ENCODE assay signal across 8 cellular contexts in the genomic region with DNA sequence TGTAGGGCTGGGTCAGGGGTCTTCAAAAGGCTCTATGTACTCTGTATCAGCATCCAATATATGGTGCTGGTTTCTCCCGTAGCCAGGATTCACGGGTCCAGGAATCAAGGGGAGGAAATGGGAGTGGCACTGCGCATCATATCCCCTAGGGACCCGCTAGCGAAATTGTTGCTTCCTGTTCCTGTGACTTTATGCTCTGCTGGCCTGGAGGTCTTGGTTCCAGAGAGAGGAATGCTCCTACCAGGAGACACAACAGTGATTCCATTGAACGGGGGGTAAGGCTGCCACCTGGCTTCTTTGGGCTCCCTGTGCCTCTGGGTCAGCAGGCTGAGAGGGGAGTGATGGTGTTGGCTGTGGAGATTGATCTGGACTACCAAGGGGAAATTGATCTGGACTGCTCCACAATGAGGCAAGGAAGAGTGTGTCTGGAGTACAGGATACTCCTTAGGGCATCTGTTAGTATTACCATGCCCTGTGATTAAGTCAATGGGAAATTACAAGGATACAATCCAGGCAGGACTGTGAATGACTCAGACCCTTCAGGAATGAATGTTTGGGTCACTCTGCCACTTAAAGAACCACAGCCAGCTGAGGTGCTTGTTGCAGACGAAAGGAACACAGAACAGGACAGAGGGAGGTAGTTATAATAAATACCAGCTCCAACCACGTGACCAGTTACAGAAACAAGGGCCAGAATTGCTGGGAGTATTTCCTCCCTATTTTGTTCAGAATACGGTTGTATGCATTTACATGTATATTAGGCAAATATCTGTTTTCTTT. TPM values are rescaled to one million over a fixed set of nuclear protein-coding genes. Genes with fewer than 3 reads are reported as not detected.
DNase-seq lines count a peak whose midpoint lies in the region; TF ChIP-seq lines count a peak whose summit lies in the region.

No MANE protein-coding gene starts in this region.

- H3K36me3 ChIP-seq in MG63, result peaks cover 10% of the 10 kb centered on the region
- no peaks in the 10 kb centered on the region for H3K36me3 ChIP-seq in colonic mucosa
- H3K36me3 ChIP-seq in mesodermal cell (ENCODE audit: control insufficient read depth, insufficient read depth, low read length), result peaks cover 11% of the 10 kb centered on the region

- H3K27ac ChIP-seq in colonic mucosa, result peak overlapping the region; percentile 47
- H3K27ac ChIP-seq in mesodermal cell (ENCODE audit: low read depth, low read length, severe bottlenecking), result peak overlapping the region; percentile 76

- 77 to 80% methylated on average over 6 of the region's 9 CpGs for WGBS in mesodermal cell (ENCODE audit: insufficient coverage in 2 of 2), 2 experiments

- DNase-seq in AG08396 (ENCODE audit: low spot score) (peak; percentile 81), MG63 (peak; percentile 75), colonic mucosa (no peak), NCI-H1092 (lab: John Stamatoyannopoulos, UW) (no peak), GM13977 (ENCODE audit: low spot score) (no peak), NOMO-1 treated with dmso at 0.1 percent for 144 hours (lab: John Stamatoyannopoulos, UW; ENCODE audit: unreplicated experiment) (no peak)
- no peak for DNase-seq in activated CD4-positive, alpha-beta T cell treated with anti-CD3 and anti-CD28 coated beads, Interleukin-2, amount 10 ng/mL, durations not matched to agents 7 days and 5 days

- no peak overlapping the region for H3K27ac Mint-ChIP-seq in activated CD4-positive, alpha-beta T cell treated with anti-CD3 and anti-CD28 coated beads, Interleukin-2, amount 10 ng/mL, durations not matched to agents 7 days and 5 days

- H3K9me3 ChIP-seq in MG63, result no peaks in the 10 kb centered on the region
- no peaks in the 10 kb centered on the region for H3K9me3 ChIP-seq in colonic mucosa
- no peaks in the 10 kb centered on the region for H3K9me3 ChIP-seq in mesodermal cell (ENCODE audit: control insufficient read depth, low read length)

- H3K36me3 Mint-ChIP-seq in activated CD4-positive, alpha-beta T cell treated with anti-CD3 and anti-CD28 coated beads, Interleukin-2, amount 10 ng/mL, durations not matched to agents 7 days and 5 days (ENCODE audit: low read depth), result peaks cover 5% of the 10 kb centered on the region

- H3K4me1 ChIP-seq in colonic mucosa, result peaks cover 20% of the 10 kb centered on the region
- H3K4me1 ChIP-seq in mesodermal cell (ENCODE audit: control insufficient read depth, insufficient read depth, low read length, poor library complexity, severe bottlenecking), result peaks cover 24% of the 10 kb centered on the region

- POLR2A ChIA-PET in activated CD4-positive, alpha-beta T cell treated with anti-CD3 and anti-CD28 coated beads, Interleukin-2, amount 10 ng/mL, durations not matched to agents 7 days and 5 days (lab: Charles Lee), result no interaction called here

- no peaks in the 10 kb centered on the region for H3K27me3 Mint-ChIP-seq in activated CD4-positive, alpha-beta T cell treated with anti-CD3 and anti-CD28 coated beads, Interleukin-2, amount 10 ng/mL, durations not matched to agents 7 days and 5 days

- peak overlapping the region in 1 of 2 donors; percentile 48 for H3K9ac ChIP-seq in colonic mucosa (ENCODE audit: low read depth in 2 of 2, low read length in 2 of 2)

- in situ Hi-C loops in GM13977 (cut with MboI; ENCODE audit: low pct_unique_long_range_greater_than_20kb, low sequenced_read_pairs, unreplicated experiment), result no loop called here

- H3K4me3 ChIP-seq in MG63 (no peak overlapping the region), colonic mucosa (no peak overlapping the region), mesodermal cell (ENCODE audit: extremely low read depth, insufficient read depth, low read length, poor library complexity, severe bottlenecking) (no peak overlapping the region)

- H3K9me3 Mint-ChIP-seq in activated CD4-positive, alpha-beta T cell treated with anti-CD3 and anti-CD28 coated beads, Interleukin-2, amount 10 ng/mL, durations not matched to agents 7 days and 5 days, result no peaks in the 10 kb centered on the region

- CTCF ChIA-PET in activated CD4-positive, alpha-beta T cell treated with anti-CD3 and anti-CD28 coated beads, Interleukin-2, amount 10 ng/mL, durations not matched to agents 7 days and 5 days (lab: Charles Lee), result no interaction called here

- H3K27me3 ChIP-seq in MG63 (no peaks in the 10 kb centered on the region), colonic mucosa (no peaks in the 10 kb centered on the region)

- intact Hi-C loops in colonic mucosa (cut with DNase I), result no loop called here

- peaks cover 18% of the 10 kb centered on the region for H3K4me1 Mint-ChIP-seq in activated CD4-positive, alpha-beta T cell treated with anti-CD3 and anti-CD28 coated beads, Interleukin-2, amount 10 ng/mL, durations not matched to agents 7 days and 5 days

- TF ChIP-seq CTCF in colonic mucosa (IDR thresholded peaks at IDR 0.05), result no peak
- no peak for TF ChIP-seq CTCF in GM13977 (IDR thresholded peaks at IDR 0.05; ENCODE audit: extremely low read depth, insufficient read depth, missing control alignments)

- no peak overlapping the region for H3K4me3 Mint-ChIP-seq in activated CD4-positive, alpha-beta T cell treated with anti-CD3 and anti-CD28 coated beads, Interleukin-2, amount 10 ng/mL, durations not matched to agents 7 days and 5 days

RNA-seq across cellular contexts. Expression of gene SPSB1, which starts 10.2 kb away (rescaled TPM):
- 6.4 and 11.4 TPM in 2 replicates for total RNA-seq in MG63 (2014; rRNA removed; shearing (Covaris generic); ENCODE audit: low replicate concordance)
- total RNA-seq in colonic mucosa, result 10 to 100 TPM; 14.9 to 28.7 TPM
- polyA plus RNA-seq in mesodermal cell (2013, experiment 1 of 2), result 17.3 TPM
- polyA plus RNA-seq in mesodermal cell (2013, experiment 2 of 2), result 14.6 TPM
- total RNA-seq in activated CD4-positive, alpha-beta T cell treated with anti-CD3 and anti-CD28 coated beads, Interleukin-2, amount 10 ng/mL, durations not matched to agents 7 days and 5 days, result 1 to 10 TPM; 4.8 to 6.6 TPM

Comparison
In these comparisons a context has a peak if more than half of its experiments do, and no peak if none do; other contexts are left out.
1. DNase-seq: peak in AG08396 (single experiment) and MG63 (single experiment); none in colonic mucosa (single experiment), NCI-H1092 (single experiment), GM13977 (single experiment), NOMO-1 treated with dmso at 0.1 percent for 144 hours (single experiment) and activated CD4-positive, alpha-beta T cell treated with anti-CD3 and anti-CD28 coated beads, Interleukin-2, amount 10 ng/mL, durations not matched to agents 7 days and 5 days (single experiment).